Comparison of ENCODE assay signal across 8 cellular contexts in the genomic region with DNA sequence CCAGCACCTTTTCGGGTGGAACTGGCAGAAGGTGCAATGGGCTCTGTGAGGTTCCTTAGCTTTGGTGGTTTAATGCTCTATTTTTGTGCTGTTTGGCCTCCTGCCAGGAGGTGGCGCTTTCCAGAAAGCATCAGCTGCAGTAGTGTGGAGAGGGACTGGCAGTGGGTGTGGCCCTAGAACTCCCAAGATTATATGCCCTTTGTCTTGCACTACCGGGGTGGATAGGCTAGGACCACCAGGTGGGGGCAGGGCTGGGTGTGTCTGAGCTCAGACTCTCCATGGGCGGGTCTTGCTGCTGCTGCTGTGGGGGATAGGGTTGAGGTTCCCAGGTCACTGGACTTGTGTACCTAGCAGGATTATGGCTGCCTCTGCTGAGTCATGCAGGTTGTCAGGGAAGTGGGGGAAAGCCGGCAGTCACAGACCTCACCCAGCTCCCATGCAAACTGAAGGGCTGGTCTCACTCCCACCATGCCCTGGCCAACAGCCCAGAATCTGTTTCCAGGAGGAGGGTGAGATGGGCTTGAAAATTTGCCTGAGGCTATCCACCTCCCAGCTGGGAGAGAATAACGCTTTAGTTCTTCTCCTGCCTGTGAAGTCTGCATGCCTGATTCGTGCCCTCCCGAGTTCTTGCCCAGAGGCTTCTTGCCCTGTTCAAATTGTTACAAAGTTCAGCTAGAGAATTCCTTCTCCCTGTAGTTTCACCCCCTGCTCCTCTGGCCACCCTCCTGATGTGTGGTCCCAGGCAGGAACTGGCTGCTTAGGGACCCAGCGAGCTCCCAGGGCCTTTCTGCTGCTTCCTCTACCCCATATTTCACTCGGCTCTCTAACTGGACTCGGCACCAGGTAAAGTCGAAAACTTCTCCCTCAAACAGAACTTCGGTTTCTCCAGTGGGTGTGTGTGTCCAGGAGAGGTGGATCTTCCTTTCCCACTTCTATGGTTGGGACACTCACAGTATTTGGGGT.
A peak's percentile ranks its signal among the peaks of the same experiment; 100 is the strongest.
DNase-seq lines count a peak whose midpoint lies in the region; ATAC-seq and TF ChIP-seq lines count a peak whose summit lies in the region.

No MANE protein-coding gene starts in this region.

- intact Hi-C loops in body of pancreas (cut with DNase I): loop anchor here (10.0 kb wide), 1 partner anchor 216 kb away; no protein-coding TSS in a partner anchor

- WGBS in body of pancreas, 2 donors: 52 to 55% methylated on average over 12 to 13 of the region's 13 CpGs

- peak; percentile 27 for ATAC-seq in body of pancreas
- ATAC-seq in HG03159 (IDR thresholded peaks at IDR 0.05; ENCODE audit: unreplicated experiment): no peak

- DNase-seq in AML-193 (lab: John Stamatoyannopoulos, UW) (peak; percentile 22 to 43), HT1080 (ENCODE audit: low read depth) (peak; percentile 72), UCSD-AML1 (lab: John Stamatoyannopoulos, UW; ENCODE audit: unreplicated experiment) (peak; percentile 11), body of pancreas (peak; percentile 18 to 37 (median 29)), midbrain (lab: John Stamatoyannopoulos, UW) (peak; percentile 57), HPDE6-E6E7 (ENCODE audit: extremely low spot score) (no peak)
- DNase-seq in stimulated activated naive CD4-positive, alpha-beta T cell treated with Interleukin-2 at 50 U/mL for 16 hours (lab: John Stamatoyannopoulos, UW): peak; percentile 21

- TF ChIP-seq CTCF in body of pancreas (IDR thresholded peaks at IDR 0.05): no peak

- H3K9me3 ChIP-seq in body of pancreas: no peaks in the 10 kb centered on the region

- no peak overlapping the region for H3K4me3 ChIP-seq in body of pancreas

- no peaks in the 10 kb centered on the region for H3K36me3 ChIP-seq in body of pancreas (replicated peaks in 1 of 2; ENCODE audit: insufficient read depth in 1 of 2, low read depth in 2 of 2)

- H3K27ac ChIP-seq in body of pancreas: no peak overlapping the region

- H3K27me3 ChIP-seq in body of pancreas: no peaks in the 10 kb centered on the region

- no peaks in the 10 kb centered on the region for H3K4me1 ChIP-seq in body of pancreas

- no peak for TF ChIP-seq POLR2A in body of pancreas (IDR thresholded peaks at IDR 0.05)
